8 cellular contexts compared by ENCODE assay signal in the genomic region with DNA sequence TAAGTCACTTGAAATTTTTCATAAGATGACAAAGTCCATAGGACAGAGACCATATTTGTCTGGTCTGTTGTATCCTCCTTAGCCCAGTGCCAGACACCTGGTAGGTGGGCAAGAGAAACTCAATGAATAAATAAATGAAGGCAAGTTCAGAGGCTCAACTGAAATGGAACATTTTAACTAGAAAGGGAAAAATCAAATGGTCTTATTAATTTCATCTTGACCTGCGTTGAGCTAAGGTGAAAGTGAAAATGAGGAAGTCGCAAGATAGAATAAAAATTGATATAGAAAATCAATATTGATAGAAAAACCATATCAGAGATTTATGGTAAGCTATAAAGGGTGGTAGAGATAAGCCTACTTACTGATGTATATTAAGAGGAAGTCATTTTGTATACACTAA. TPM values are rescaled to one million over a fixed set of nuclear protein-coding genes. Genes with fewer than 3 reads are reported as not detected.
DNase-seq lines count a peak whose midpoint lies in the region; ATAC-seq and TF ChIP-seq lines count a peak whose summit lies in the region.

No MANE protein-coding gene starts in this region.

- peaks cover 17% of the 10 kb centered on the region for H3K79me2 ChIP-seq in mesendoderm (ENCODE audit: control insufficient read depth, insufficient read depth, low read length)

- no peak for DNase-seq in fibroblast of the aortic adventitia (ENCODE audit: low read depth)
- DNase-seq in stimulated activated naive CD4-positive, alpha-beta T cell treated with Interleukin-2 at 50 U/mL for 16 hours (lab: John Stamatoyannopoulos, UW) = no peak
- DNase-seq in RWPE1 (ENCODE audit: low spot score) = no peak
- no peak for DNase-seq in mesendoderm

- CTCF ChIA-PET in RWPE1 (lab: Yijun Ruan, JAX) = no interaction called here

- H3K36me3 ChIP-seq in skeletal muscle satellite cell (ENCODE audit: insufficient read depth, low read length) (peaks cover 75% of the 10 kb centered on the region), mesendoderm (ENCODE audit: control insufficient read depth, insufficient read depth, low read length) (peaks cover 13% of the 10 kb centered on the region)

- H3K18ac ChIP-seq in mesendoderm (ENCODE audit: low read length) = no peak overlapping the region

- H3K79me1 ChIP-seq in mesendoderm (ENCODE audit: low read length) = peaks cover 5% of the 10 kb centered on the region

- H4K8ac ChIP-seq in mesendoderm (ENCODE audit: low read depth, low read length) = no peak overlapping the region

- H3K9ac ChIP-seq in skeletal muscle satellite cell (ENCODE audit: low read depth, low read length) (peak overlapping the region; percentile 99), mesendoderm (ENCODE audit: low read length) (no peak overlapping the region)

- no peak overlapping the region for H2BK120ac ChIP-seq in mesendoderm (ENCODE audit: low read depth, low read length)

- WGBS in mesendoderm (ENCODE audit: extremely low coverage, insufficient coverage, low lambda C conversion rate) = no CpG with 5 or more reads among the region's 2 CpGs

- no peaks in the 10 kb centered on the region for H3K27me3 ChIP-seq in skeletal muscle satellite cell (ENCODE audit: control insufficient read depth, insufficient read depth, low read length)
- no peaks in the 10 kb centered on the region for H3K27me3 ChIP-seq in mesendoderm (ENCODE audit: insufficient read depth, low read length, poor library complexity)

- H3K27ac ChIP-seq in RWPE1 (no peak overlapping the region), mesendoderm (ENCODE audit: low read depth, low read length) (no peak overlapping the region)

- H2AK5ac ChIP-seq in mesendoderm (ENCODE audit: low read length) = no peak overlapping the region

- H2BK5ac ChIP-seq in mesendoderm (ENCODE audit: low read length) = no peak overlapping the region

- H3K4me1 ChIP-seq in skeletal muscle satellite cell (ENCODE audit: control insufficient read depth, insufficient read depth, low read length) = peaks cover 56% of the 10 kb centered on the region
- no peaks in the 10 kb centered on the region for H3K4me1 ChIP-seq in mesendoderm (ENCODE audit: control insufficient read depth, low read depth, low read length)

- H3K4ac ChIP-seq in mesendoderm (ENCODE audit: low read depth, low read length) = no peak overlapping the region

- no peak for ATAC-seq in GM18505 (IDR thresholded peaks at IDR 0.05; ENCODE audit: unreplicated experiment)

- peak overlapping the region; percentile 98 for H3K4me3 ChIP-seq in GM08714 (ENCODE audit: low read length)
- H3K4me3 ChIP-seq in WI38 (ENCODE audit: low read depth, low read length) = peak overlapping the region; percentile 88
- peak overlapping the region; percentile 82 for H3K4me3 ChIP-seq in fibroblast of the aortic adventitia (ENCODE audit: low read depth, low read length)
- peak overlapping the region; percentile 82 for H3K4me3 ChIP-seq in skeletal muscle satellite cell (ENCODE audit: low read length)
- no peak overlapping the region for H3K4me3 ChIP-seq in mesendoderm (ENCODE audit: low read length)

- POLR2A ChIA-PET in RWPE1 (lab: Yijun Ruan, JAX; ENCODE audit: low non-redundant PET) = no interaction called here

- no peak overlapping the region for H4K5ac ChIP-seq in mesendoderm (ENCODE audit: low read length)

- H2BK15ac ChIP-seq in mesendoderm (replicated peaks; ENCODE audit: low read depth) = no peak overlapping the region

- H3K9me3 ChIP-seq in skeletal muscle satellite cell (replicated peaks; ENCODE audit: low read length) = no peaks in the 10 kb centered on the region

- H3K4me2 ChIP-seq in skeletal muscle satellite cell (ENCODE audit: low read length) = peak overlapping the region; percentile 86
- H3K4me2 ChIP-seq in mesendoderm (ENCODE audit: low read length) = no peak overlapping the region

- no peak for TF ChIP-seq POLR2A in GM18505 (IDR thresholded peaks at IDR 0.05; ENCODE audit: borderline replicate concordance, extremely low read depth, insufficient read depth, insufficient read length)

- H3K56ac ChIP-seq in mesendoderm (ENCODE audit: low read length) = no peak overlapping the region

- TF ChIP-seq CTCF in WI38 (IDR thresholded peaks at IDR 0.05; ENCODE audit: low read depth, low read length) (no peak), fibroblast of the aortic adventitia (IDR thresholded peaks at IDR 0.05; ENCODE audit: insufficient read depth, low read length) (no peak), RWPE1 (conservative IDR thresholded peaks at IDR 0.05; ENCODE audit: low read depth) (no peak)

- no peak overlapping the region for H3K23ac ChIP-seq in mesendoderm (ENCODE audit: low read length)

RNA-seq across cellular contexts. Expression of gene NFKBIZ, which starts 3.0 kb away (rescaled TPM):
- 17.5 and 38.3 TPM in 2 replicates for total RNA-seq in fibroblast of the aortic adventitia (ENCODE audit: low replicate concordance)
- total RNA-seq in skeletal muscle satellite cell (2012; rRNA removed) = 19.8 and 38.0 TPM in 2 replicates
- 4.8 TPM for polyA plus RNA-seq in mesendoderm (2013, experiment 1 of 2)
- 5.4 TPM for polyA plus RNA-seq in mesendoderm (2013, experiment 2 of 2)
